ENCODE assay signal across 12 cellular contexts in genomic region chr6:152952045-152952444, GRCh38. TPM values are rescaled to one million over a fixed set of nuclear protein-coding genes. Genes with fewer than 3 reads are reported as not detected.
DNase-seq lines count a peak whose midpoint lies in the region; ATAC-seq and TF ChIP-seq lines count a peak whose summit lies in the region.
"Had no signal": no experiment of that assay in that cellular context is flagged by ENCODE, and none has a peak within 500 bp of the region (broad histone marks: within the 10 kb centered on the region; RNA-seq: fewer than 3 reads in every experiment).

No MANE protein-coding gene starts in this region.

- no peaks in the 10 kb centered on the region for H3K27me3 ChIP-seq in brain microvascular endothelial cell (replicated peaks)
- H3K27me3 ChIP-seq in gastroesophageal sphincter = peaks cover 11% of the 10 kb centered on the region
- H3K27me3 ChIP-seq in esophagus squamous epithelium = peaks cover 0 to 14% (median 0%) of the 10 kb centered on the region in 4 donors

- H3K36me3 ChIP-seq in brain microvascular endothelial cell (replicated peaks) (no peaks in the 10 kb centered on the region), gastroesophageal sphincter (no peaks in the 10 kb centered on the region), esophagus squamous epithelium (no peaks in the 10 kb centered on the region)
- H3K36me3 ChIP-seq: lower lobe of right lung had no signal

- H3K9me3 ChIP-seq in gastroesophageal sphincter (peaks cover 0 to 8% (median 0%) of the 10 kb centered on the region in 3 donors), esophagus squamous epithelium (no peaks in the 10 kb centered on the region)
- H3K9me3 ChIP-seq: lower lobe of right lung had no signal

- no peak for TF ChIP-seq EP300 in gastroesophageal sphincter (IDR thresholded peaks at IDR 0.05)

- in situ Hi-C loops in brain microvascular endothelial cell (cut with HindIII; ENCODE audit: low pct_ligation_motif_present, low sequenced_read_pairs) = no loop called here

- DNase-seq in GM03348 (ENCODE audit: low spot score) (peak; percentile 52), M059J (ENCODE audit: low read depth) (peak; percentile 88), brain microvascular endothelial cell (peak; percentile 45), lung microvascular endothelial cell (ENCODE audit: low read depth in 2 of 2) (peak; percentile 12 to 29), esophagus squamous epithelium (lab: John Stamatoyannopoulos, UW) (no peak), DMS153 treated with DMSO at 0.1 percent for 48 hours (lab: John Stamatoyannopoulos, UW; ENCODE audit: unreplicated experiment) (no peak), NCI-H2171 (lab: John Stamatoyannopoulos, UW) (no peak)
- DNase-seq: C1 segment of cervical spinal cord, caudate nucleus, lower lobe of right lung had no signal

- intact Hi-C loops in esophagus squamous epithelium (cut with DNase I) = loop anchor here (10.0 kb wide), 1 partner anchor 63 kb away; no protein-coding TSS in a partner anchor

- H3K27ac ChIP-seq in brain microvascular endothelial cell = no peak overlapping the region
- H3K27ac ChIP-seq in gastroesophageal sphincter = no peak overlapping the region
- H3K27ac ChIP-seq in esophagus squamous epithelium = no peak overlapping the region
- H3K27ac ChIP-seq: lower lobe of right lung had no signal

- TF ChIP-seq CTCF in brain microvascular endothelial cell (IDR thresholded peaks at IDR 0.05; ENCODE audit: low read depth, low read length, missing control alignments) = no peak
- no peak for TF ChIP-seq CTCF in gastroesophageal sphincter (IDR thresholded peaks at IDR 0.05)
- TF ChIP-seq CTCF in esophagus squamous epithelium (IDR thresholded peaks at IDR 0.05) = no peak

- 15 to 17% methylated on average over 1 of the region's 1 CpG for WGBS in gastroesophageal sphincter (ENCODE audit: low coverage in 1 of 2), 2 donors
- 12 to 19% methylated on average over 1 of the region's 1 CpG for WGBS in esophagus squamous epithelium, 2 donors

- ATAC-seq in gastroesophageal sphincter = no peak
- ATAC-seq: lower lobe of right lung, sciatic nerve had no signal

- H3K4me1 ChIP-seq in gastroesophageal sphincter (no peaks in the 10 kb centered on the region), esophagus squamous epithelium (peaks cover 0 to 8% (median 0%) of the 10 kb centered on the region in 3 donors)

- no peak for TF ChIP-seq POLR2A in gastroesophageal sphincter (IDR thresholded peaks at IDR 0.05)
- no peak for TF ChIP-seq POLR2A in esophagus squamous epithelium (IDR thresholded peaks at IDR 0.05)

- H3K4me3 ChIP-seq in brain microvascular endothelial cell (ENCODE audit: low read depth, low read length) (no peak overlapping the region), gastroesophageal sphincter (no peak overlapping the region), esophagus squamous epithelium (no peak overlapping the region)
- H3K4me3 ChIP-seq: lower lobe of right lung had no signal

RNA-seq across cellular contexts. Expression of gene FBXO5, which starts 30.8 kb away (rescaled TPM):
- 75.3 and 103 TPM in 2 replicates for total RNA-seq in M059J (2014; rRNA removed; shearing (Covaris generic))
- total RNA-seq in lung microvascular endothelial cell (4.0 and 6.8 TPM in 2 replicates), gastroesophageal sphincter (1 to 10 TPM; 2.2 to 5.9 (median 3.2) TPM), esophagus squamous epithelium (1 to 10 TPM; 2.7 to 9.4 (median 7.3) TPM)

RNA-seq across cellular contexts. Expression of gene MTRF1L, which starts 50.5 kb away (rescaled TPM):
- 20.4 and 27.3 TPM in 2 replicates for total RNA-seq in M059J (2014; rRNA removed; shearing (Covaris generic))
- total RNA-seq in lung microvascular endothelial cell (12.3 and 12.9 TPM in 2 replicates), gastroesophageal sphincter (10 to 100 TPM; 18.7 to 33.2 (median 24.8) TPM), esophagus squamous epithelium (10 to 100 TPM in 3 of 4 donors, 1 to 10 TPM in 1; 7.3 to 16.2 (median 14.4) TPM)

Comparison
In these comparisons a context has a peak if more than half of its experiments do, and no peak if none do; other contexts are left out.
1. DNase-seq: peak in GM03348 (single experiment), M059J (single experiment), brain microvascular endothelial cell (single experiment) and lung microvascular endothelial cell (2 of 2); none in esophagus squamous epithelium (single experiment), DMS153 treated with DMSO at 0.1 percent for 48 hours (single experiment) and NCI-H2171 (single experiment).